1 cellular context compared by ENCODE assay signal in the genomic region with DNA sequence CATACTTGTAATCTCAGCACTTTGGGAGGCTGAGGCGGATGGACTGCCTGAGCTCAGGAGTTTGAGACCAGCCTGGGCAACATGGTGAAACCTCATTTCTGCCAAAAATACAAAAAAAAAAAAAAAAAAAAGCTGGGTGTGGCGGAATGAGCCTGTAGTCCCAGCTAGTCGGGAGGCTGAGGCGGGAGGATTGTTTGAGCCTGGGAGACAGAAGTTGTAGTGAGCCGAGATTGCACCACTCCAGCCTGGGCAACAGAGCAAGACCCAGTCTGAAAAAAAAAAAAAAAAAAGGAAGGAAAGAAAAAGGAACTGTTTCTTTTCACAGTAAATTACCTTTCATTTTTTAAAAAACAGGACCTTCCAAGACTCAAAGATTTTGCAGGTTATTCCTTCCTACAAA.
TF ChIP-seq lines count a peak whose summit lies in the region.

No MANE protein-coding gene starts in this region.

TF ChIP-seq in K562, 482 proteins besides CTCF, POLR2A, EP300 and RAD21 (continued from another document):
- TF ChIP-seq, protein P1, sequence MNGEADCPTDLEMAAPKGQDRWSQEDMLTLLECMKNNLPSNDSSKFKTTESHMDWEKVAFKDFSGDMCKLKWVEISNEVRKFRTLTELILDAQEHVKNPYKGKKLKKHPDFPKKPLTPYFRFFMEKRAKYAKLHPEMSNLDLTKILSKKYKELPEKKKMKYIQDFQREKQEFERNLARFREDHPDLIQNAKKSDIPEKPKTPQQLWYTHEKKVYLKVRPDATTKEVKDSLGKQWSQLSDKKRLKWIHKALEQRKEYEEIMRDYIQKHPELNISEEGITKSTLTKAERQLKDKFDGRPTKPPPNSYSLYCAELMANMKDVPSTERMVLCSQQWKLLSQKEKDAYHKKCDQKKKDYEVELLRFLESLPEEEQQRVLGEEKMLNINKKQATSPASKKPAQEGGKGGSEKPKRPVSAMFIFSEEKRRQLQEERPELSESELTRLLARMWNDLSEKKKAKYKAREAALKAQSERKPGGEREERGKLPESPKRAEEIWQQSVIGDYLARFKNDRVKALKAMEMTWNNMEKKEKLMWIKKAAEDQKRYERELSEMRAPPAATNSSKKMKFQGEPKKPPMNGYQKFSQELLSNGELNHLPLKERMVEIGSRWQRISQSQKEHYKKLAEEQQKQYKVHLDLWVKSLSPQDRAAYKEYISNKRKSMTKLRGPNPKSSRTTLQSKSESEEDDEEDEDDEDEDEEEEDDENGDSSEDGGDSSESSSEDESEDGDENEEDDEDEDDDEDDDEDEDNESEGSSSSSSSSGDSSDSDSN (IDR thresholded peaks at IDR 0.05; ENCODE audit: borderline replicate concordance in 1 of 2, low read depth in 2 of 2, low read length in 2 of 2), result no peak
- TF ChIP-seq, protein P2, sequence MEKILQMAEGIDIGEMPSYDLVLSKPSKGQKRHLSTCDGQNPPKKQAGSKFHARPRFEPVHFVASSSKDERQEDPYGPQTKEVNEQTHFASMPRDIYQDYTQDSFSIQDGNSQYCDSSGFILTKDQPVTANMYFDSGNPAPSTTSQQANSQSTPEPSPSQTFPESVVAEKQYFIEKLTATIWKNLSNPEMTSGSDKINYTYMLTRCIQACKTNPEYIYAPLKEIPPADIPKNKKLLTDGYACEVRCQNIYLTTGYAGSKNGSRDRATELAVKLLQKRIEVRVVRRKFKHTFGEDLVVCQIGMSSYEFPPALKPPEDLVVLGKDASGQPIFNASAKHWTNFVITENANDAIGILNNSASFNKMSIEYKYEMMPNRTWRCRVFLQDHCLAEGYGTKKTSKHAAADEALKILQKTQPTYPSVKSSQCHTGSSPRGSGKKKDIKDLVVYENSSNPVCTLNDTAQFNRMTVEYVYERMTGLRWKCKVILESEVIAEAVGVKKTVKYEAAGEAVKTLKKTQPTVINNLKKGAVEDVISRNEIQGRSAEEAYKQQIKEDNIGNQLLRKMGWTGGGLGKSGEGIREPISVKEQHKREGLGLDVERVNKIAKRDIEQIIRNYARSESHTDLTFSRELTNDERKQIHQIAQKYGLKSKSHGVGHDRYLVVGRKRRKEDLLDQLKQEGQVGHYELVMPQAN (IDR thresholded peaks at IDR 0.05; ENCODE audit: borderline replicate concordance), result no peak
- TF ChIP-seq, protein P3, sequence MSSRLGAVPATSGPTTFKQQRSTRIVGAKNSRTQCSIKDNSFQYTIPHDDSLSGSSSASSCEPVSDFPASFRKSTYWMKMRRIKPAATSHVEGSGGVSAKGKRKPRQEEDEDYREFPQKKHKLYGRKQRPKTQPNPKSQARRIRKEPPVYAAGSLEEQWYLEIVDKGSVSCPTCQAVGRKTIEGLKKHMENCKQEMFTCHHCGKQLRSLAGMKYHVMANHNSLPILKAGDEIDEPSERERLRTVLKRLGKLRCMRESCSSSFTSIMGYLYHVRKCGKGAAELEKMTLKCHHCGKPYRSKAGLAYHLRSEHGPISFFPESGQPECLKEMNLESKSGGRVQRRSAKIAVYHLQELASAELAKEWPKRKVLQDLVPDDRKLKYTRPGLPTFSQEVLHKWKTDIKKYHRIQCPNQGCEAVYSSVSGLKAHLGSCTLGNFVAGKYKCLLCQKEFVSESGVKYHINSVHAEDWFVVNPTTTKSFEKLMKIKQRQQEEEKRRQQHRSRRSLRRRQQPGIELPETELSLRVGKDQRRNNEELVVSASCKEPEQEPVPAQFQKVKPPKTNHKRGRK (tag; IDR thresholded peaks at IDR 0.05), result no peak
- no peak for TF ChIP-seq DDX20 (tag; IDR thresholded peaks at IDR 0.05; ENCODE audit: low read depth)
- TF ChIP-seq CHD4 (IDR thresholded peaks at IDR 0.05; ENCODE audit: insufficient read depth, insufficient replicate concordance, low read depth, low read length, poor library complexity, severe bottlenecking), result no peak
- TF ChIP-seq ZNF121 (CRISPR knock-in tag; conservative IDR thresholded peaks at IDR 0.05), result peak; percentile 57
- TF ChIP-seq HDAC6 (IDR thresholded peaks at IDR 0.05; ENCODE audit: low read depth, low read length), result no peak
- no peak for TF ChIP-seq NELFE (IDR thresholded peaks at IDR 0.05; ENCODE audit: insufficient read depth, insufficient read length)
- TF ChIP-seq, protein P4, sequence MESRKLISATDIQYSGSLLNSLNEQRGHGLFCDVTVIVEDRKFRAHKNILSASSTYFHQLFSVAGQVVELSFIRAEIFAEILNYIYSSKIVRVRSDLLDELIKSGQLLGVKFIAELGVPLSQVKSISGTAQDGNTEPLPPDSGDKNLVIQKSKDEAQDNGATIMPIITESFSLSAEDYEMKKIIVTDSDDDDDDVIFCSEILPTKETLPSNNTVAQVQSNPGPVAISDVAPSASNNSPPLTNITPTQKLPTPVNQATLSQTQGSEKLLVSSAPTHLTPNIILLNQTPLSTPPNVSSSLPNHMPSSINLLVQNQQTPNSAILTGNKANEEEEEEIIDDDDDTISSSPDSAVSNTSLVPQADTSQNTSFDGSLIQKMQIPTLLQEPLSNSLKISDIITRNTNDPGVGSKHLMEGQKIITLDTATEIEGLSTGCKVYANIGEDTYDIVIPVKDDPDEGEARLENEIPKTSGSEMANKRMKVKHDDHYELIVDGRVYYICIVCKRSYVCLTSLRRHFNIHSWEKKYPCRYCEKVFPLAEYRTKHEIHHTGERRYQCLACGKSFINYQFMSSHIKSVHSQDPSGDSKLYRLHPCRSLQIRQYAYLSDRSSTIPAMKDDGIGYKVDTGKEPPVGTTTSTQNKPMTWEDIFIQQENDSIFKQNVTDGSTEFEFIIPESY (CRISPR knock-in tag; IDR thresholded peaks at IDR 0.05), result 0 out of 2 replicates have a peak, but pooled peaks have one; percentile 12
- no peak for TF ChIP-seq EHMT2 (IDR thresholded peaks at IDR 0.05)
TF ChIP-seq in K562: peak in this region for 2.
